ENCODE assay signal across 13 cellular contexts in genomic region chr9:134175808-134176598, GRCh38. TPM values are rescaled to one million over a fixed set of nuclear protein-coding genes. Genes with fewer than 3 reads are reported as not detected.
A peak's percentile ranks its signal among the peaks of the same experiment; 100 is the strongest.
DNase-seq lines count a peak whose midpoint lies in the region; ATAC-seq, FAIRE-seq and TF ChIP-seq lines count a peak whose summit lies in the region.
"Had no signal": no experiment of that assay in that cellular context is flagged by ENCODE, and none has a peak within 500 bp of the region (broad histone marks: within the 10 kb centered on the region; RNA-seq: fewer than 3 reads in every experiment).

No MANE protein-coding gene starts in this region.

- no peak overlapping the region for H3K4me3 Mint-ChIP-seq in astrocyte (ENCODE audit: unreplicated experiment)
- H3K4me3 Mint-ChIP-seq: stimulated activated memory B cell treated with anti-CD40 and anti-IgM and Interleukin-4, amounts not matched to agents 10 μg/mL and 1 μg/mL and 100 μg/mL, for 72 hours; T-cell had no signal

- H3K4me2 ChIP-seq in astrocyte (ENCODE audit: low read length), result peak overlapping the region; percentile 41

- H3K9me3 Mint-ChIP-seq in astrocyte (ENCODE audit: unreplicated experiment), result no peaks in the 10 kb centered on the region
- H3K9me3 Mint-ChIP-seq: stimulated activated memory B cell treated with anti-CD40 and anti-IgM and Interleukin-4, amounts not matched to agents 10 μg/mL and 1 μg/mL and 100 μg/mL, for 72 hours; T-cell had no signal

- H3K27me3 Mint-ChIP-seq in astrocyte (ENCODE audit: low read depth, unreplicated experiment), result peaks cover 29% of the 10 kb centered on the region

- whole genome bisulfite sequencing in spleen, 5 donors, result 51 to 80% (median 69%) methylated on average over 30 to 35 of the region's 35 CpGs

- H3K9me3 ChIP-seq in astrocyte (ENCODE audit: insufficient read depth, low read depth, low read length) (no peaks in the 10 kb centered on the region), spleen (no peaks in the 10 kb centered on the region)

- TF ChIP-seq CTCF in HFF-Myc (IDR thresholded peaks at IDR 0.05; ENCODE audit: low read depth, low read length, missing control alignments) (peak; percentile 13), astrocyte (IDR thresholded peaks at IDR 0.05; ENCODE audit: insufficient read depth, low read depth, low read length) (no peak), spleen (IDR thresholded peaks at IDR 0.05 in 8 of 11, conservative IDR thresholded peaks at IDR 0.05 in 3 of 11) (peak in 5 of 11 experiments; percentile 5 to 36 (median 30))

- peaks cover 11% of the 10 kb centered on the region for H3K4me1 ChIP-seq in astrocyte (ENCODE audit: insufficient read depth, low read length)
- H3K4me1 ChIP-seq in spleen, result peaks cover 10 to 43% (median 26%) of the 10 kb centered on the region in 6 donors

- no peak for TF ChIP-seq POLR2A in spleen (IDR thresholded peaks at IDR 0.05)

- no peak overlapping the region for H3K9ac ChIP-seq in astrocyte (ENCODE audit: low read length)

- intact Hi-C loops in spleen (cut with DNase I; ENCODE audit: low total_unique reads), result loop anchor here (10.0 kb wide), 1 partner anchor 149 kb away; the partner anchor contains the start of gene RXRA

- no peaks in the 10 kb centered on the region for H3K79me2 ChIP-seq in astrocyte (ENCODE audit: insufficient read depth, low read length)

- no peak for DNase-seq in HFF-Myc (ENCODE audit: extremely low read depth, low read depth)
- no peak for DNase-seq in astrocyte (ENCODE audit: low read depth)
- peak; percentile 95 for DNase-seq in left lobe of liver (ENCODE audit: low spot score)
- DNase-seq in spleen, result peak; percentile 72
- DNase-seq in kidney tubule cell (ENCODE audit: low spot score), result no peak
- no peak for DNase-seq in NCI-H187 treated with DMSO at 0.1 percent for 48 hours (lab: John Stamatoyannopoulos, UW)
- DNase-seq: activated CD4-positive, alpha-beta T cell treated with anti-CD3 and anti-CD28 coated beads, Interleukin-2, amount 50 U/mL, for 1 hour; caudate nucleus; NCI-H1694 treated with DMSO at 0.1 percent for 48 hours; T-cell had no signal

- no peak overlapping the region for H3K27ac Mint-ChIP-seq in astrocyte (ENCODE audit: unreplicated experiment)
- H3K27ac Mint-ChIP-seq: stimulated activated memory B cell treated with anti-CD40 and anti-IgM and Interleukin-4, amounts not matched to agents 10 μg/mL and 1 μg/mL and 100 μg/mL, for 72 hours; T-cell had no signal

- no peaks in the 10 kb centered on the region for H3K36me3 Mint-ChIP-seq in astrocyte (ENCODE audit: low read depth, unreplicated experiment)
- H3K36me3 Mint-ChIP-seq: stimulated activated memory B cell treated with anti-CD40 and anti-IgM and Interleukin-4, amounts not matched to agents 10 μg/mL and 1 μg/mL and 100 μg/mL, for 72 hours; T-cell had no signal

- peaks cover 5% of the 10 kb centered on the region for H3K4me1 Mint-ChIP-seq in astrocyte (ENCODE audit: low read depth, unreplicated experiment)

- H2AFZ ChIP-seq in astrocyte (ENCODE audit: low read depth, low read length), result no peak overlapping the region

- H3K4me3 ChIP-seq in HFF-Myc (replicated peaks; ENCODE audit: low read depth, low read length), result no peak overlapping the region
- no peak overlapping the region for H3K4me3 ChIP-seq in astrocyte (ENCODE audit: insufficient read depth, low read depth, low read length)
- no peak overlapping the region for H3K4me3 ChIP-seq in spleen

- H3K36me3 ChIP-seq in astrocyte (ENCODE audit: insufficient read depth, low read length), result no peaks in the 10 kb centered on the region
- H3K36me3 ChIP-seq in spleen, result no peaks in the 10 kb centered on the region

- H4K20me1 ChIP-seq in astrocyte (ENCODE audit: insufficient read depth, low read length), result no peaks in the 10 kb centered on the region

- ATAC-seq in left lobe of liver (peak; percentile 66), HG02610 (IDR thresholded peaks at IDR 0.05; ENCODE audit: unreplicated experiment) (no peak), HG03095 (IDR thresholded peaks at IDR 0.05; ENCODE audit: unreplicated experiment) (no peak)
- ATAC-seq: stimulated activated memory B cell treated with anti-CD40 and anti-IgM and Interleukin-4, amounts not matched to agents 10 μg/mL and 1 μg/mL and 100 μg/mL, for 72 hours; T-cell had no signal

- FAIRE-seq in astrocyte (lab: Jason Lieb, UNC), result no peak

- H3K27me3 ChIP-seq in astrocyte (ENCODE audit: insufficient read depth, low read length) (peaks cover 15% of the 10 kb centered on the region), spleen (replicated peaks in 1 of 7) (peaks cover 0 to 75% (median 13%) of the 10 kb centered on the region in 7 donors)

- H3K27ac ChIP-seq in astrocyte (ENCODE audit: low read depth, low read length) (no peak overlapping the region), spleen (peak overlapping the region in 4 of 8 donors; percentile 15 to 27 (median 24))

RNA-seq across cellular contexts. Expression of gene RNU6ATAC, which starts 11.6 kb away (rescaled TPM):
- total RNA-seq in astrocyte (31.8 and 59.4 TPM in 2 replicates), left lobe of liver (25.8 TPM), spleen (100 to 1,000 TPM in 4 of 7 donors, not detected in 3; 223 to 404 (median 271) TPM)
- not detected for polyA plus RNA-seq in spleen

RNA-seq across cellular contexts. Expression of gene WDR5, which starts 40.1 kb away (rescaled TPM):
- total RNA-seq in astrocyte, result 26.2 and 28.1 TPM in 2 replicates
- total RNA-seq in left lobe of liver, result 19.5 TPM
- total RNA-seq in spleen, result 10 to 100 TPM; 13.8 to 23.1 (median 19.1) TPM
- polyA plus RNA-seq in spleen, result 10 to 100 TPM; 15.4 to 31.3 (median 19.3) TPM

Comparison
In these comparisons a context has a peak if more than half of its experiments do, and no peak if none do; other contexts are left out.
1. DNase-seq: peak in left lobe of liver (single experiment) and spleen (single experiment); none in HFF-Myc (single experiment), astrocyte (single experiment), kidney tubule cell (single experiment) and NCI-H187 treated with DMSO at 0.1 percent for 48 hours (single experiment).